ENCODE assay signal across 16 cellular contexts in the genomic region with DNA sequence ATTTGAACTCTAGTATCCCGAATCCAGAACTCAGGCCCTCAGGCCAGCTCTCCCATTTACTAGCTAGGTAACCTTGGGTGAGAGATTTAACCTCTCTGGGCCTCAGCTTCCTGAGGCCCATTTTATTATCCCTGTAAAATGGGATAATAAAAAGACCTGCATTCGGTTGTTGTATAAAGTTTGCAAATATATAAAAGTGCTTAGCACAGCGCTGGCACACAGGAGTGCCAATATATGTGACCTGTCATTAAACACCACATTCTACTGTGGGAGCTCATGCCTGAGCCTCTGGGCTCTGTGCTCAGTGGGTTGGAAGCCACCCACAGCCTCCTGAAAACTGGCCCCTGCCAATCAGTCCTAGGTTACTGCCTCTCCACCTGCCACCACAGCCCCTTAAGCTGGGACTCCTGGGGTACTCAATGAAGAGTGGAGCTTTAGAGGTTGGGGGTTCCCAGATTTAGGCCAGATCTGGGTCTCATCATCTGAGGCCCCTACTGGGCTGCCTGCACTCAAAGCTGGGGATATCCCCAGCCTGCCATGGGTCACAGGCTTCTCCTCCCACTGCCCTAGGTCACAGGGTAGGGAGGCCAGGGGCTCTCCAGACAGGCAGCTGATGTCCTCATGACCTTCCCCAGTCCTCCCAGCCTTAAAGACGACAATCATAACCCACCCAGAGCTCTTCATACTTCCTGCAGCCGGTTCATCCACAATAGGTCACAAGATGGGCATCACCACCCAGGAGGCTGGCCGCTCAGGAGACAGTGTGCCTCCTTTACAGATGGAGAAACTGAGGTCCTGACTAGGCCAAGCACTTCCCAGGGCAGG. TPM values are rescaled to one million over a fixed set of nuclear protein-coding genes. Genes with fewer than 3 reads are reported as not detected.
A peak's percentile ranks its signal among the peaks of the same experiment; 100 is the strongest.
DNase-seq lines count a peak whose midpoint lies in the region; ATAC-seq, FAIRE-seq and TF ChIP-seq lines count a peak whose summit lies in the region.
"Had no signal": no experiment of that assay in that cellular context is flagged by ENCODE, and none has a peak within 500 bp of the region (broad histone marks: within the 10 kb centered on the region; RNA-seq: fewer than 3 reads in every experiment).

No MANE protein-coding gene starts in this region.

- no peak for DNase-seq in GM12892 (ENCODE audit: insufficient read length)
- no peak for DNase-seq in right atrium auricular region (ENCODE audit: low spot score)
- no peak for DNase-seq in stimulated activated effector memory CD8-positive, alpha-beta T cell treated with anti-CD3 and anti-CD28 coated beads, Interleukin-12 subunit alpha, Interleukin-12 subunit beta, amount 100 ng/mL, for 72 hours (ENCODE audit: low spot score in 2 of 2)
- no peak for DNase-seq in KG1 (lab: John Stamatoyannopoulos, UW)
- DNase-seq in NCI-H1417 (lab: John Stamatoyannopoulos, UW): no peak
- DNase-seq in body of pancreas: no peak
- DNase-seq: activated naive CD4-positive, alpha-beta T cell treated with anti-CD3 and anti-CD28 coated beads for 36 hours; brain microvascular endothelial cell; CD4-positive, alpha-beta memory T cell; MG63; NCI-H2081 treated with DMSO at 0.1 percent for 48 hours; SJCRH30 had no signal

- FAIRE-seq in GM12892 (lab: Jason Lieb, UNC): peak; percentile 5

- ATAC-seq in HG03108 (IDR thresholded peaks at IDR 0.05; ENCODE audit: unreplicated experiment) (peak; percentile 33), body of pancreas (no peak)
- no peak for ATAC-seq in stimulated activated effector memory CD8-positive, alpha-beta T cell treated with anti-CD3 and anti-CD28 coated beads, Interleukin-12 subunit alpha, Interleukin-12 subunit beta, amount 100 ng/mL, for 72 hours

- H3K4me3 ChIP-seq in right atrium auricular region: no peak overlapping the region
- no peak overlapping the region for H3K4me3 ChIP-seq in body of pancreas
- H3K4me3 ChIP-seq: MG63, SJCRH30 had no signal

- H3K9me3 ChIP-seq in right atrium auricular region: no peaks in the 10 kb centered on the region
- H3K9me3 ChIP-seq in body of pancreas: no peaks in the 10 kb centered on the region
- H3K9me3 ChIP-seq: MG63, SJCRH30 had no signal

- H3K4me3 Mint-ChIP-seq in stimulated activated effector memory CD8-positive, alpha-beta T cell treated with anti-CD3 and anti-CD28 coated beads, Interleukin-12 subunit alpha, Interleukin-12 subunit beta, amount 100 ng/mL, for 72 hours: no peak overlapping the region
- H3K4me3 Mint-ChIP-seq: activated naive CD4-positive, alpha-beta T cell treated with anti-CD3 and anti-CD28 coated beads for 36 hours; CD4-positive, alpha-beta memory T cell had no signal

- H3K4me1 ChIP-seq in right atrium auricular region (peaks cover 0 to 98% of the 10 kb centered on the region in 2 donors), body of pancreas (peaks cover 38% of the 10 kb centered on the region)
- H3K4me1 ChIP-seq: SJCRH30 had no signal

- TF ChIP-seq POLR2A in GM12892 (IDR thresholded peaks at IDR 0.05; ENCODE audit: low read depth, low read length) (no peak), body of pancreas (IDR thresholded peaks at IDR 0.05) (no peak)

- peak overlapping the region; percentile 33 for H3K27ac Mint-ChIP-seq in stimulated activated effector memory CD8-positive, alpha-beta T cell treated with anti-CD3 and anti-CD28 coated beads, Interleukin-12 subunit alpha, Interleukin-12 subunit beta, amount 100 ng/mL, for 72 hours
- H3K27ac Mint-ChIP-seq: activated naive CD4-positive, alpha-beta T cell treated with anti-CD3 and anti-CD28 coated beads for 36 hours had no signal

- no peaks in the 10 kb centered on the region for H3K9me3 Mint-ChIP-seq in stimulated activated effector memory CD8-positive, alpha-beta T cell treated with anti-CD3 and anti-CD28 coated beads, Interleukin-12 subunit alpha, Interleukin-12 subunit beta, amount 100 ng/mL, for 72 hours
- H3K9me3 Mint-ChIP-seq: activated naive CD4-positive, alpha-beta T cell treated with anti-CD3 and anti-CD28 coated beads for 36 hours; CD4-positive, alpha-beta memory T cell had no signal

- no peaks in the 10 kb centered on the region for H3K36me3 ChIP-seq in right atrium auricular region
- H3K36me3 ChIP-seq in body of pancreas (replicated peaks in 1 of 2; ENCODE audit: insufficient read depth in 1 of 2, low read depth in 2 of 2): no peaks in the 10 kb centered on the region
- H3K36me3 ChIP-seq: brain microvascular endothelial cell, MG63, SJCRH30 had no signal

- H3K4me1 Mint-ChIP-seq in stimulated activated effector memory CD8-positive, alpha-beta T cell treated with anti-CD3 and anti-CD28 coated beads, Interleukin-12 subunit alpha, Interleukin-12 subunit beta, amount 100 ng/mL, for 72 hours: peaks cover 54% of the 10 kb centered on the region

- TF ChIP-seq CTCF in right atrium auricular region (IDR thresholded peaks at IDR 0.05): no peak
- no peak for TF ChIP-seq CTCF in body of pancreas (IDR thresholded peaks at IDR 0.05)

- H3K36me3 Mint-ChIP-seq in stimulated activated effector memory CD8-positive, alpha-beta T cell treated with anti-CD3 and anti-CD28 coated beads, Interleukin-12 subunit alpha, Interleukin-12 subunit beta, amount 100 ng/mL, for 72 hours: no peaks in the 10 kb centered on the region

- WGBS in body of pancreas, 2 donors: 89% methylated on average over 2 to 6 of the region's 6 CpGs

- H3K27ac ChIP-seq in right atrium auricular region: peak overlapping the region; percentile 23 to 56
- no peak overlapping the region for H3K27ac ChIP-seq in body of pancreas
- H3K27ac ChIP-seq: brain microvascular endothelial cell, SJCRH30 had no signal

- no peaks in the 10 kb centered on the region for H3K27me3 ChIP-seq in right atrium auricular region
- no peaks in the 10 kb centered on the region for H3K27me3 ChIP-seq in body of pancreas
- H3K27me3 ChIP-seq: brain microvascular endothelial cell, MG63 had no signal

- intact Hi-C loops in body of pancreas (cut with DNase I): no loop called here

RNA-seq across cellular contexts. Expression of a gene that starts 15.4 kb away (rescaled TPM):
- polyA plus RNA-seq in GM12892 (2012; ENCODE audit: missing spikeins): 55.3 TPM
- total RNA-seq in right atrium auricular region (10 to 100 TPM; 31.5 to 35.8 TPM), body of pancreas (10 to 100 TPM in 1 of 2 donors, 1 to 10 TPM in 1; 4.9 to 10.1 TPM)

RNA-seq across cellular contexts. Expression of a gene that starts 27.2 kb away (rescaled TPM):
- not detected for polyA plus RNA-seq in GM12892 (2012; ENCODE audit: missing spikeins)
- total RNA-seq in right atrium auricular region (not detected), body of pancreas (10 to 100 TPM; 48.8 to 91.1 TPM)
- total RNA-seq: activated naive CD4-positive, alpha-beta T cell treated with anti-CD3 and anti-CD28 coated beads for 36 hours; CD4-positive, alpha-beta memory T cell; fibroblast of villous mesenchyme; pulmonary artery endothelial cell; SJCRH30; urinary bladder had no signal
- polyA plus RNA-seq: CD4-positive, alpha-beta memory T cell; urinary bladder had no signal

RNA-seq across cellular contexts. Expression of a gene that starts 59.7 kb away (rescaled TPM):
- polyA plus RNA-seq in GM12892 (2012; ENCODE audit: missing spikeins): 1.9 TPM
- total RNA-seq in right atrium auricular region: 1 to 10 TPM; 2.6 to 3.4 TPM
- 1 to 10 TPM; 2.6 to 5.3 TPM for total RNA-seq in body of pancreas

Comparison
In these comparisons a context has a peak if more than half of its experiments do, and no peak if none do; other contexts are left out.
1. H3K27ac ChIP-seq: peak in right atrium auricular region (2 of 2); none in body of pancreas (0 of 4).
2. RNA of a gene that starts 27.2 kb away (total RNA-seq): 48.8 to 91.1 TPM in body of pancreas; not detected in right atrium auricular region; every median in the first group is over 10 times any median in the second.